1 cellular context compared by ENCODE assay signal in the genomic region with DNA sequence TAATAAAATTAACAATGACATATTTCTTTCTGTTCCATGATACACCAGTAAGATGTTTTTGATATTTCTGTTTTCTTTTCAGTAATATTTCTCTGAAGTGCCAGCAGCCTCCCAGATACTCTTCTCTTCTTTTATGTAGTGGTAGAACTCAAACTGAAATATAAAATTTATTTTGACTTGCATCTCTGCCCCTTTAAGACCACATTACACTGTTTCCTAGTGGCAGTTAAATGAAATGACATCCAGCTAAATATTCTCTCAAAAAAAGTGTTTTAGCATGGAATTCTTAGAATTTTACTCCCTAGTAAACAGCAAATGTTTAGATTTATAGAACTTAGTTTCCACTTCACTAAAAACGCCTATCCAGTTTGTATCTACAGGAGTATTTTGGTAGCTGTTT.
TF ChIP-seq lines count a peak whose summit lies in the region.

No MANE protein-coding gene starts in this region.

TF ChIP-seq in IMR-90, 13 proteins besides CTCF, POLR2A, EP300 and RAD21 (continued from another document):
- TF ChIP-seq, protein P1, sequence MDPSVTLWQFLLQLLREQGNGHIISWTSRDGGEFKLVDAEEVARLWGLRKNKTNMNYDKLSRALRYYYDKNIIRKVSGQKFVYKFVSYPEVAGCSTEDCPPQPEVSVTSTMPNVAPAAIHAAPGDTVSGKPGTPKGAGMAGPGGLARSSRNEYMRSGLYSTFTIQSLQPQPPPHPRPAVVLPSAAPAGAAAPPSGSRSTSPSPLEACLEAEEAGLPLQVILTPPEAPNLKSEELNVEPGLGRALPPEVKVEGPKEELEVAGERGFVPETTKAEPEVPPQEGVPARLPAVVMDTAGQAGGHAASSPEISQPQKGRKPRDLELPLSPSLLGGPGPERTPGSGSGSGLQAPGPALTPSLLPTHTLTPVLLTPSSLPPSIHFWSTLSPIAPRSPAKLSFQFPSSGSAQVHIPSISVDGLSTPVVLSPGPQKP (IDR thresholded peaks at IDR 0.05; ENCODE audit: borderline replicate concordance, low read depth, low read length), result no peak
- TF ChIP-seq RCOR1 (IDR thresholded peaks at IDR 0.05; ENCODE audit: insufficient replicate concordance, low read length) (no peak), NFE2L2 (IDR thresholded peaks at IDR 0.05; ENCODE audit: low read depth, low read length) (no peak), MAFK (IDR thresholded peaks at IDR 0.05; ENCODE audit: low read depth, low read length) (no peak), MAZ (IDR thresholded peaks at IDR 0.05; ENCODE audit: borderline replicate concordance, low read depth, low read length) (no peak), CHD1 (IDR thresholded peaks at IDR 0.05; ENCODE audit: low read depth, low read length) (no peak), SMC3 (IDR thresholded peaks at IDR 0.05; ENCODE audit: low read depth, low read length) (no peak), USF2 (IDR thresholded peaks at IDR 0.05; ENCODE audit: low read depth, low read length) (no peak), RFX5 (IDR thresholded peaks at IDR 0.05; ENCODE audit: low read depth, low read length) (no peak), BHLHE40 (IDR thresholded peaks at IDR 0.05; ENCODE audit: low read depth, low read length) (no peak)
